In the genomic region with DNA sequence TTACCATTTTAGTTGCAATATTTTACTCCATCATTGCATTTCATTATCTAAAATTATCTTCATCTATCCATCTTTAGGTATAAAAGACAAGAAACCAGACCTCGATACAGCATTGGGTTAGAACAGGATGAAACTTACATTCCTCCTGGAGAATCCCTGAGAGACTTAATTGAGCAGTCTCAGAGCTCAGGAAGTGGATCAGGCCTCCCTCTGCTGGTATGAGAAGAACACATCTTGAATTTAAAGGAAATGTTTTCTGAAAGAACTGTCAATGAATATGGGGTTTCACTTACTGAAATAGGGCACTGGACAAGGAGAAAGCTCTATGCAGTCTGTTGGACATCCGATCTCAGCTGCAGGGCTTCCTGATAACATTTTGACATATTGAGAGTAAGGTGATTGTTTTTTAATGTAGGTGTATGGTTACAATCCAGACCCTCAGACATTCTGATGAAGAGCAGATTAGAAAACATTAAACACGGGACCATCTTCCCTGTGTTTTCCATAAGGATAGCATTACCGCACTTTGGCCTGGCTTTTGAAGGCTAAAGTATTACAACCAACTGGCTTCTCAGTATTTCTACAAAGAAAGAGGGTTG, we compare ENCODE assay signal across 7 cellular contexts.
A peak's percentile ranks its signal among the peaks of the same experiment; 100 is the strongest.
DNase-seq lines count a peak whose midpoint lies in the region; ATAC-seq and TF ChIP-seq lines count a peak whose summit lies in the region.

No MANE protein-coding gene starts in this region.

- no peaks in the 10 kb centered on the region for H3K9me3 ChIP-seq in breast epithelium
- H3K9me3 ChIP-seq in right lobe of liver = no peaks in the 10 kb centered on the region

- 47% methylated on average over 4 of the region's 4 CpGs for WGBS in right lobe of liver (ENCODE audit: insufficient coverage, low coverage, low lambda C conversion rate, missing lambda C conversion rate)

- H3K27ac ChIP-seq in breast epithelium (no peak overlapping the region), right lobe of liver (no peak overlapping the region)

- intact Hi-C loops in breast epithelium (cut with DNase I; ENCODE audit: low total_unique reads) (no loop called here), right lobe of liver (cut with DNase I) (no loop called here)

- H3K36me3 ChIP-seq in breast epithelium (no peaks in the 10 kb centered on the region), right lobe of liver (no peaks in the 10 kb centered on the region)

- TF ChIP-seq CTCF in GM12865 (IDR thresholded peaks at IDR 0.05; ENCODE audit: insufficient read depth, low read depth, low read length, missing control alignments) (peak; percentile 26), breast epithelium (IDR thresholded peaks at IDR 0.05) (peak in 2 of 3 donors; percentile 27 to 45), right lobe of liver (IDR thresholded peaks at IDR 0.05) (peak; percentile 26 to 40 (median 32))

- DNase-seq in GM12865 (ENCODE audit: low read depth) (peak; percentile 10), NCI-H2227 (lab: John Stamatoyannopoulos, UW; ENCODE audit: unreplicated experiment) (peak; percentile 69), breast epithelium (ENCODE audit: low spot score in 2 of 2) (no peak), right lobe of liver (no peak), NK-92 (lab: John Stamatoyannopoulos, UW; ENCODE audit: unreplicated experiment) (no peak)
- no peak for DNase-seq in activated effector memory CD4-positive, alpha-beta T cell treated with anti-CD3 and anti-CD28 coated beads, Interleukin-2, amount 50 U/mL, for 16 hours

- H3K27me3 ChIP-seq in breast epithelium = no peaks in the 10 kb centered on the region
- no peaks in the 10 kb centered on the region for H3K27me3 ChIP-seq in right lobe of liver

- H3K4me3 ChIP-seq in GM12865 (ENCODE audit: low read depth, low read length) (no peak overlapping the region), breast epithelium (no peak overlapping the region), right lobe of liver (no peak overlapping the region)

- TF ChIP-seq POLR2A in breast epithelium (IDR thresholded peaks at IDR 0.05) = no peak
- no peak for TF ChIP-seq POLR2A in right lobe of liver (IDR thresholded peaks at IDR 0.05)

- ATAC-seq in right lobe of liver = peak; percentile 50 to 62 (median 56)
- ATAC-seq in GM21786 (IDR thresholded peaks at IDR 0.05; ENCODE audit: unreplicated experiment) = no peak

- H3K4me1 ChIP-seq in breast epithelium (no peaks in the 10 kb centered on the region), right lobe of liver (no peaks in the 10 kb centered on the region)

Comparison
In these comparisons a context has a peak if more than half of its experiments do, and no peak if none do; other contexts are left out.
1. DNase-seq: peak in GM12865 (single experiment) and NCI-H2227 (single experiment); none in breast epithelium (0 of 2), right lobe of liver (0 of 3), activated effector memory CD4-positive, alpha-beta T cell treated with anti-CD3 and anti-CD28 coated beads, Interleukin-2, amount 50 U/mL, for 16 hours (single experiment) and NK-92 (single experiment).
2. Peak in every context shown above with its lines, with median percentiles within 50 percentile points of each other: CTCF ChIP-seq.